9 cellular contexts compared by ENCODE assay signal in genomic region chr9:108953983-108954574, GRCh38. TPM values are rescaled to one million over a fixed set of nuclear protein-coding genes. Genes with fewer than 3 reads are reported as not detected.
DNase-seq lines count a peak whose midpoint lies in the region; ATAC-seq, FAIRE-seq and TF ChIP-seq lines count a peak whose summit lies in the region.
"Had no signal": no experiment of that assay in that cellular context is flagged by ENCODE, and none has a peak within 500 bp of the region (broad histone marks: within the 10 kb centered on the region; RNA-seq: fewer than 3 reads in every experiment).

No MANE protein-coding gene starts in this region.

- H3K9me3 Mint-ChIP-seq in glutamatergic neuron (ENCODE audit: unreplicated experiment): no peaks in the 10 kb centered on the region

- peak; percentile 23 for FAIRE-seq in small intestine (lab: Jason Lieb, UNC)

- no peaks in the 10 kb centered on the region for H3K36me3 ChIP-seq in small intestine (ENCODE audit: control insufficient read depth in 2 of 2, insufficient read depth in 2 of 2, low read length in 2 of 2)

- H3K4me1 Mint-ChIP-seq in glutamatergic neuron (ENCODE audit: low read depth, unreplicated experiment): no peaks in the 10 kb centered on the region

- no peaks in the 10 kb centered on the region for H3K4me1 ChIP-seq in small intestine (ENCODE audit: control insufficient read depth in 2 of 2, insufficient read depth in 1 of 2, low read depth in 1 of 2, low read length in 1 of 2)

- H3K9me3 ChIP-seq in small intestine (ENCODE audit: control insufficient read depth, low read depth): no peaks in the 10 kb centered on the region
- H3K9me3 ChIP-seq: BLaER1 treated with 17β-estradiol and CSF1 and Interleukin-3, amounts not matched to agents 10 nM and 100 nM had no signal

- H3K27me3 ChIP-seq in small intestine (ENCODE audit: control insufficient read depth in 2 of 2, insufficient read depth in 2 of 2, low read length in 2 of 2): no peaks in the 10 kb centered on the region
- H3K27me3 ChIP-seq: BLaER1 treated with 17β-estradiol and CSF1 and Interleukin-3, amounts not matched to agents 10 nM and 100 nM had no signal

- H3K27ac Mint-ChIP-seq in glutamatergic neuron (ENCODE audit: unreplicated experiment): no peak overlapping the region

- no peak overlapping the region for H3K27ac ChIP-seq in VCaP
- H3K27ac ChIP-seq in small intestine (ENCODE audit: low read depth in 1 of 2, low read length in 1 of 2): no peak overlapping the region
- H3K27ac ChIP-seq: BLaER1 treated with 17β-estradiol and CSF1 and Interleukin-3, amounts not matched to agents 10 nM and 100 nM had no signal

- no peaks in the 10 kb centered on the region for H3K36me3 Mint-ChIP-seq in glutamatergic neuron (ENCODE audit: unreplicated experiment)

- no peak for ATAC-seq in HG02798 (IDR thresholded peaks at IDR 0.05; ENCODE audit: poor library complexity, unreplicated experiment)

- TF ChIP-seq CTCF in VCaP (conservative IDR thresholded peaks at IDR 0.05): peak; percentile 96
- peak; percentile 71 for TF ChIP-seq CTCF in glutamatergic neuron (IDR thresholded peaks at IDR 0.05; ENCODE audit: partially characterized antibody, unreplicated experiment)

- H3K27me3 Mint-ChIP-seq in glutamatergic neuron (ENCODE audit: unreplicated experiment): no peaks in the 10 kb centered on the region

- DNase-seq in NCI-H1092 treated with DMSO at 0.1 percent for 48 hours (lab: John Stamatoyannopoulos, UW): peak; percentile 24
- DNase-seq in NCI-H1092 (lab: John Stamatoyannopoulos, UW): no peak
- peak; percentile 35 for DNase-seq in M059J (ENCODE audit: low read depth)
- no peak for DNase-seq in glutamatergic neuron
- DNase-seq in small intestine: peak; percentile 39
- no peak for DNase-seq in COLO668 (lab: John Stamatoyannopoulos, UW; ENCODE audit: unreplicated experiment)

- H3K4me3 ChIP-seq in small intestine (ENCODE audit: low read depth in 1 of 2, low read length in 2 of 2): no peak overlapping the region
- H3K4me3 ChIP-seq: BLaER1 treated with 17β-estradiol and CSF1 and Interleukin-3, amounts not matched to agents 10 nM and 100 nM had no signal

- 2 to 4% (median 3%) methylated on average over 3 of the region's 3 CpGs for WGBS in small intestine, 3 donors

- H3K4me3 Mint-ChIP-seq in glutamatergic neuron (ENCODE audit: unreplicated experiment): no peak overlapping the region

RNA-seq across cellular contexts. Expression of gene ABITRAM, which starts 19.9 kb away (rescaled TPM):
- total RNA-seq in M059J (2014; rRNA removed; shearing (Covaris generic)): 10.7 and 11.8 TPM in 2 replicates
- total RNA-seq in glutamatergic neuron (ENCODE audit: unreplicated experiment): 5.5 TPM
- 10 to 100 TPM; 13.2 to 26.8 (median 14.9) TPM for polyA plus RNA-seq in small intestine

RNA-seq across cellular contexts. Expression of gene ELP1, which starts 20.2 kb away (rescaled TPM):
- 14.2 and 27.6 TPM in 2 replicates for total RNA-seq in M059J (2014; rRNA removed; shearing (Covaris generic))
- total RNA-seq in glutamatergic neuron (ENCODE audit: unreplicated experiment): 51.9 TPM
- 10 to 100 TPM in 1 of 3 donors, 1 to 10 TPM in 2; 3.8 to 13.2 (median 9.7) TPM for polyA plus RNA-seq in small intestine

RNA-seq across cellular contexts. Expression of gene CTNNAL1, which starts 59.2 kb away (rescaled TPM):
- 105 and 168 TPM in 2 replicates for total RNA-seq in M059J (2014; rRNA removed; shearing (Covaris generic))
- 13.7 TPM for total RNA-seq in glutamatergic neuron (ENCODE audit: unreplicated experiment)
- polyA plus RNA-seq in small intestine: 10 to 100 TPM in 2 of 3 donors, 1 to 10 TPM in 1; 7.8 to 26.6 (median 23.5) TPM

Comparison
In these comparisons a context has a peak if more than half of its experiments do, and no peak if none do; other contexts are left out.
1. DNase-seq: peak in NCI-H1092 treated with DMSO at 0.1 percent for 48 hours (single experiment), M059J (single experiment) and small intestine (single experiment); none in NCI-H1092 (single experiment), glutamatergic neuron (single experiment) and COLO668 (single experiment).